ENCODE assay signal across 9 cellular contexts in the genomic region with DNA sequence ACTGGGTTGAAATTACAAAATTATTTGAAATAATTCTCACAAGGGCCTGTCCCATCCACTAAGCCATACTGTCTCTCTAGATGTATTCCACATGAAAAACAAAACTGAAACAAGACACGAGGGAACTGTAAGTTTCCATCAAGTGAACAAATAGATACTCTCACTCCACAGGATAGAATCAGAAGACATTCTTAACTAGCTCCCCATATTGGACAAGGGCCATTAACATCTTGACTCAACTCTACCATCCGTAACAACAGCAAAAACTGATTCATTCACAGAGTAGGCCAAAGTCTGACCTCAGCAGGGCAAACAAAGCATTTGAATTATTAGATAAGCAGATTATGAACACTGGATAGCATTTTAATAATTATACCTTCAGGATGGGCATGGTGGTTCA. TPM values are rescaled to one million over a fixed set of nuclear protein-coding genes. Genes with fewer than 3 reads are reported as not detected.
DNase-seq lines count a peak whose midpoint lies in the region; ATAC-seq and TF ChIP-seq lines count a peak whose summit lies in the region.
"Had no signal": no experiment of that assay in that cellular context is flagged by ENCODE, and none has a peak within 500 bp of the region (broad histone marks: within the 10 kb centered on the region; RNA-seq: fewer than 3 reads in every experiment).

No MANE protein-coding gene starts in this region.

- 83% methylated on average over 2 of the region's 2 CpGs for WGBS in hepatocyte (ENCODE audit: low lambda C conversion rate, missing lambda C conversion rate)

- TSS peak; percentile 12 for BruUV-seq in Panc1 (replicated peaks; lab: Mats Ljungman, UMichigan)

- no peak for TF ChIP-seq CTCF in Panc1 (IDR thresholded peaks at IDR 0.05)
- TF ChIP-seq CTCF in hepatocyte (IDR thresholded peaks at IDR 0.05; ENCODE audit: poor library complexity) = no peak

- H3K36me3 ChIP-seq in Panc1 (ENCODE audit: control insufficient read depth, insufficient read depth, low read length) = no peaks in the 10 kb centered on the region
- H3K36me3 ChIP-seq in hepatocyte (replicated peaks; ENCODE audit: insufficient read depth, low read depth) = no peaks in the 10 kb centered on the region

- intact Hi-C loops in Panc1 (cut with micrococcal nuclease; ENCODE audit: unreplicated experiment) = no loop called here

- H3K9me3 ChIP-seq in Panc1 (ENCODE audit: control insufficient read depth, insufficient read depth, low read depth, low read length) = no peaks in the 10 kb centered on the region
- H3K9me3 ChIP-seq in hepatocyte (ENCODE audit: low read depth) = no peaks in the 10 kb centered on the region

- H4K20me1 ChIP-seq in hepatocyte (ENCODE audit: insufficient read depth, poor library complexity, severe bottlenecking) = peaks cover 73% of the 10 kb centered on the region

- peaks cover 98% of the 10 kb centered on the region for H3K79me2 ChIP-seq in hepatocyte

- H2AFZ ChIP-seq in hepatocyte = no peak overlapping the region

- CTCF ChIA-PET in Panc1 (lab: Charles Lee) = interaction anchor here (0.5 kb wide), 1 partner anchor 307 kb away, joined by 4 read pairs; no protein-coding TSS in a partner anchor

- H3K9me2 ChIP-seq in hepatocyte (replicated peaks; ENCODE audit: insufficient read depth) = no peaks in the 10 kb centered on the region

- in situ Hi-C loops in Panc1 (cut with HindIII; ENCODE audit: low pct_unique_long_range_greater_than_20kb, low sequenced_read_pairs) = no loop called here

- DNase-seq in AG08396 (ENCODE audit: low spot score) (peak; percentile 65), Panc1 (ENCODE audit: low read depth, low spot score) (no peak), hepatocyte (ENCODE audit: low spot score) (no peak), NOMO-1 treated with dmso at 0.1 percent for 144 hours (lab: John Stamatoyannopoulos, UW; ENCODE audit: unreplicated experiment) (no peak), COLO668 (lab: John Stamatoyannopoulos, UW; ENCODE audit: unreplicated experiment) (no peak), DMS153 (lab: John Stamatoyannopoulos, UW) (no peak)
- DNase-seq: NCI-H748 treated with DMSO at 0.1 percent for 48 hours had no signal

- ATAC-seq in GM19395 (IDR thresholded peaks at IDR 0.05; ENCODE audit: unreplicated experiment) = peak; percentile 76
- ATAC-seq in Panc1 = peak; percentile 42; the same call in 1 of the 2 replicates
- ATAC-seq in GM19455 (IDR thresholded peaks at IDR 0.05; ENCODE audit: unreplicated experiment) = no peak

- H3K4me2 ChIP-seq in hepatocyte = no peak overlapping the region

- H3K27ac ChIP-seq in Panc1 (ENCODE audit: low read length) (no peak overlapping the region), hepatocyte (peak overlapping the region; percentile 36)

- H3K4me3 ChIP-seq in Panc1 (ENCODE audit: low read depth in 2 of 2, low read length in 2 of 2) (no peak overlapping the region), hepatocyte (no peak overlapping the region)

- H3K4me1 ChIP-seq in Panc1 (ENCODE audit: control insufficient read depth, insufficient read depth, low read length) = peaks cover 5% of the 10 kb centered on the region; the same call in 1 of the 2 replicates
- H3K4me1 ChIP-seq in hepatocyte (ENCODE audit: insufficient read depth) = peaks cover 4% of the 10 kb centered on the region

- no peaks in the 10 kb centered on the region for H3K27me3 ChIP-seq in Panc1 (ENCODE audit: control insufficient read depth, insufficient read depth, low read length)
- no peaks in the 10 kb centered on the region for H3K27me3 ChIP-seq in hepatocyte

- POLR2A ChIA-PET in Panc1 (lab: Charles Lee) = no interaction called here

RNA-seq across cellular contexts. Expression of a gene that starts 29.1 kb away (rescaled TPM):
- 58.0 TPM for total RNA-seq in Panc1 (2021; ENCODE audit: unreplicated experiment)
- polyA plus RNA-seq in Panc1 (2012; ENCODE audit: insufficient read length) = 65.7 TPM
- 61.6 and 73.4 TPM in 2 replicates for total RNA-seq in hepatocyte
- 85.5 and 98.9 TPM in 2 replicates for polyA plus RNA-seq in hepatocyte
